27 cellular contexts compared by ENCODE assay signal in the genomic region with DNA sequence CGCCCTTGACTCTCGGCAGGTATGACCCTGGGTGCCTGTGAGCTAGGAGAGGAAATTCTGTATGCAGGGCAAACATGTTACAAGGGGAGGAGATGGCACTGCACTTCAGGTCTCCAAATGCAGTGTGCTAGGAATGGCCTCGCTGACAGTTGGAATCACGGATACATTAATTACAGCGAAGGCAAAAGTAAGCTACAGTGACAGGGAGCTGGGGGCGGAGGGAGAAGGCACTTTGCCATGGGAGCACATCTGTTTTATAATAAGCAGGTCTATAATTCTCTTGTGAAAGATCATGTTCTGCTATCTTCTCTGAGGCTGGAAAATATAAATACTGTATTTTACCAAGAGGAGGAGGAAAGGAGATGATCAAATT. TPM values are rescaled to one million over a fixed set of nuclear protein-coding genes. Genes with fewer than 3 reads are reported as not detected.
DNase-seq lines count a peak whose midpoint lies in the region; ATAC-seq, FAIRE-seq and TF ChIP-seq lines count a peak whose summit lies in the region.
"Had no signal": no experiment of that assay in that cellular context is flagged by ENCODE, and none has a peak within 500 bp of the region (broad histone marks: within the 10 kb centered on the region; RNA-seq: fewer than 3 reads in every experiment).

No MANE protein-coding gene starts in this region.

- DNase-seq in NCI-H2227 treated with DMSO at 0.1 percent for 48 hours (lab: John Stamatoyannopoulos, UW): peak; percentile 97
- DNase-seq in Right ventricle myocardium superior: no peak
- no peak for DNase-seq in HepG2 (ENCODE audit: low spot score)
- DNase-seq in progenitor cell of endocrine pancreas (ENCODE audit: low spot score, unreplicated experiment): no peak
- DNase-seq in NCI-H1930 (lab: John Stamatoyannopoulos, UW): no peak
- no peak for DNase-seq in iPS-NIHi7 (ENCODE audit: extremely low spot score)
- DNase-seq in naive thymus-derived CD8-positive, alpha-beta T cell: no peak
- DNase-seq: ACHN; activated CD4-positive, alpha-beta T cell treated with anti-CD3 and anti-CD28 coated beads, Interleukin-2, amount 10 ng/mL, durations not matched to agents 24 days and 14 days; activated gamma-delta T cell; activated T-cell treated with anti-CD3 and anti-CD28 coated beads, Interleukin-2, amount 50 U/mL, for 24 hours; dermis blood vessel endothelial cell; MM.1S; NCI-H1436 treated with DMSO at 0.1 percent for 48 hours; NCI-H524; occipital lobe; retina; stimulated activated CD4-positive, alpha-beta T cell treated with anti-CD3 and anti-CD28 coated beads, Interleukin-2, amount 100 ng/mL, for 48 hours; substantia nigra; SW 1271; T1000; upper lobe of right lung had no signal

- H2AFZ ChIP-seq in HepG2 (ENCODE audit: low read length): no peak overlapping the region

- peaks cover 48% of the 10 kb centered on the region for H3K4me1 Mint-ChIP-seq in progenitor cell of endocrine pancreas (ENCODE audit: low read depth)
- H3K4me1 Mint-ChIP-seq in naive thymus-derived CD8-positive, alpha-beta T cell: peaks cover 0 to 4% (median 0%) of the 10 kb centered on the region in 4 donors

- H3K27ac Mint-ChIP-seq in progenitor cell of endocrine pancreas: peak overlapping the region; percentile 7
- no peak overlapping the region for H3K27ac Mint-ChIP-seq in naive thymus-derived CD8-positive, alpha-beta T cell
- H3K27ac Mint-ChIP-seq: activated CD4-positive, alpha-beta T cell treated with anti-CD3 and anti-CD28 coated beads, Interleukin-2, amount 10 ng/mL, durations not matched to agents 24 days and 14 days; activated T-cell treated with anti-CD3 and anti-CD28 coated beads, Interleukin-2, amount 50 U/mL, for 24 hours had no signal

- H3K9me3 ChIP-seq in HepG2 (ENCODE audit: low read length): no peaks in the 10 kb centered on the region
- H3K9me3 ChIP-seq: upper lobe of right lung had no signal

- no peak for TF ChIP-seq POLR2A in HepG2 (IDR thresholded peaks at IDR 0.05; ENCODE audit: insufficient read depth in 1 of 2, low read depth in 2 of 2, low read length in 2 of 2)

- H3K79me2 ChIP-seq in HepG2 (ENCODE audit: insufficient read depth, low read length): no peaks in the 10 kb centered on the region

- no TSS peak for BruUV-seq in HepG2 (replicated peaks; lab: Mats Ljungman, UMichigan)

- TF ChIP-seq CTCF in HepG2 (CRISPR knock-in tag; IDR thresholded peaks at IDR 0.05) (no peak), progenitor cell of endocrine pancreas (IDR thresholded peaks at IDR 0.05; ENCODE audit: unreplicated experiment) (no peak)

- H3K27ac ChIP-seq in HepG2 (ENCODE audit: extremely low read length, insufficient read depth, low read length): peak overlapping the region; percentile 3
- H3K27ac ChIP-seq: KMS-11, upper lobe of right lung had no signal

- no peaks in the 10 kb centered on the region for H4K20me1 ChIP-seq in HepG2 (ENCODE audit: insufficient read depth, low read length)

- TF ChIP-seq EP300 in HepG2 (IDR thresholded peaks at IDR 0.05; ENCODE audit: low read depth in 2 of 2, low read length in 2 of 2): no peak
- no peak for TF ChIP-seq EP300 in HepG2 (CRISPR knock-in tag; IDR thresholded peaks at IDR 0.05; ENCODE audit: borderline replicate concordance)

- FAIRE-seq in HepG2 (lab: Jason Lieb, UNC): no peak
- FAIRE-seq: astrocyte had no signal

- no peak for TF ChIP-seq RAD21 in HepG2 (CRISPR knock-in tag; IDR thresholded peaks at IDR 0.05)

- in situ Hi-C loops in HepG2 (cut with HindIII; ENCODE audit: extremely low pct_ligation_motif_present, low pct_unique_long_range_greater_than_20kb): loop anchor here (5.0 kb wide), 1 partner anchor 59 kb away; a partner anchor contains a TSS

- H3K9ac ChIP-seq in HepG2 (ENCODE audit: insufficient read depth, low read depth, low read length): no peak overlapping the region
- H3K9ac ChIP-seq: KMS-11 had no signal

- no peak overlapping the region for H3K4me3 Mint-ChIP-seq in progenitor cell of endocrine pancreas (ENCODE audit: low read depth)
- no peak overlapping the region for H3K4me3 Mint-ChIP-seq in naive thymus-derived CD8-positive, alpha-beta T cell
- H3K4me3 Mint-ChIP-seq: activated CD4-positive, alpha-beta T cell treated with anti-CD3 and anti-CD28 coated beads, Interleukin-2, amount 10 ng/mL, durations not matched to agents 24 days and 14 days; activated T-cell treated with anti-CD3 and anti-CD28 coated beads, Interleukin-2, amount 50 U/mL, for 24 hours had no signal

- intact Hi-C loops in Right ventricle myocardium superior (cut with DNase I): no loop called here
- intact Hi-C loops in HepG2 (cut with micrococcal nuclease; ENCODE audit: unreplicated experiment): loop anchor here (5.0 to 10.0 kb wide), 2 partner anchors 201 to 206 kb away; a partner anchor contains a TSS

- H3K4me2 ChIP-seq in HepG2 (ENCODE audit: low read depth, low read length): no peak overlapping the region
- H3K4me2 ChIP-seq: KMS-11 had no signal

- no peaks in the 10 kb centered on the region for H3K27me3 Mint-ChIP-seq in progenitor cell of endocrine pancreas
- no peaks in the 10 kb centered on the region for H3K27me3 Mint-ChIP-seq in naive thymus-derived CD8-positive, alpha-beta T cell
- H3K27me3 Mint-ChIP-seq: activated CD4-positive, alpha-beta T cell treated with anti-CD3 and anti-CD28 coated beads, Interleukin-2, amount 10 ng/mL, durations not matched to agents 24 days and 14 days; activated T-cell treated with anti-CD3 and anti-CD28 coated beads, Interleukin-2, amount 50 U/mL, for 24 hours had no signal

- no peak overlapping the region for H3K4me3 ChIP-seq in HepG2 (replicated peaks in 1 of 3; ENCODE audit: insufficient read depth in 1 of 3, low read depth in 2 of 3, low read length in 3 of 3)
- H3K4me3 ChIP-seq: upper lobe of right lung had no signal

- POLR2A ChIA-PET in HepG2 (lab: Yijun Ruan, JAX): interaction anchor here (0.6 to 11.4 kb wide), 8 partner anchors 11 to 100 kb away, joined by 3 to 204 read pairs (median 3); a partner anchor contains a TSS
- POLR2A ChIA-PET in naive thymus-derived CD8-positive, alpha-beta T cell (lab: Charles Lee): no interaction called here

- no peaks in the 10 kb centered on the region for H3K27me3 ChIP-seq in HepG2 (ENCODE audit: control insufficient read depth in 1 of 2, insufficient read depth in 2 of 2, low read length in 2 of 2)
- H3K27me3 ChIP-seq: upper lobe of right lung had no signal

- peaks cover 7% of the 10 kb centered on the region for H3K36me3 Mint-ChIP-seq in progenitor cell of endocrine pancreas (ENCODE audit: insufficient read depth)
- H3K36me3 Mint-ChIP-seq in naive thymus-derived CD8-positive, alpha-beta T cell: peaks cover 0 to 64% (median 17%) of the 10 kb centered on the region in 3 donors

- H3K36me3 ChIP-seq in HepG2 (replicated peaks in 1 of 2; ENCODE audit: control insufficient read depth in 1 of 2, insufficient read depth in 2 of 2, low read length in 2 of 2): no peaks in the 10 kb centered on the region

- peak; percentile 31 for ATAC-seq in Right ventricle myocardium superior (ENCODE audit: poor library complexity)
- ATAC-seq in HepG2: no peak
- no peak for ATAC-seq in HG02642 (IDR thresholded peaks at IDR 0.05; ENCODE audit: poor library complexity, unreplicated experiment)
- ATAC-seq in naive thymus-derived CD8-positive, alpha-beta T cell: no peak
- ATAC-seq: HCT116, Panc1, upper lobe of right lung had no signal

- CTCF ChIA-PET in HepG2 (lab: Yijun Ruan, JAX; ENCODE audit: low intra/inter-chr PET ratio, low total read pairs): no interaction called here

- WGBS in HepG2 (ENCODE audit: low lambda C conversion rate): 95% methylated on average over 6 of the region's 6 CpGs

- H3K4me1 ChIP-seq in HepG2 (ENCODE audit: insufficient read depth, low read length): peaks cover 100% of the 10 kb centered on the region
- H3K4me1 ChIP-seq: upper lobe of right lung had no signal

- H3K9me3 Mint-ChIP-seq in progenitor cell of endocrine pancreas (ENCODE audit: low read depth): no peaks in the 10 kb centered on the region
- no peaks in the 10 kb centered on the region for H3K9me3 Mint-ChIP-seq in naive thymus-derived CD8-positive, alpha-beta T cell
- H3K9me3 Mint-ChIP-seq: activated CD4-positive, alpha-beta T cell treated with anti-CD3 and anti-CD28 coated beads, Interleukin-2, amount 10 ng/mL, durations not matched to agents 24 days and 14 days; activated T-cell treated with anti-CD3 and anti-CD28 coated beads, Interleukin-2, amount 50 U/mL, for 24 hours had no signal

TF ChIP-seq in HepG2, 621 proteins besides CTCF, POLR2A, EP300 and RAD21 (continues in another document):
- peak; percentile 34; the same call in 1 of the 2 replicates for TF ChIP-seq ZBTB38 (CRISPR knock-in tag; IDR thresholded peaks at IDR 0.05)
- TF ChIP-seq ZFX (CRISPR knock-in tag; IDR thresholded peaks at IDR 0.05; ENCODE audit: low read depth): 0 out of 2 replicates have a peak, but pooled peaks have one; percentile 24
- 0 out of 2 replicates have a peak, but pooled peaks have one; percentile 3 for TF ChIP-seq DNMT3B (CRISPR knock-in tag; conservative IDR thresholded peaks at IDR 0.05)

RNA-seq across cellular contexts. Expression of a gene that starts 56.2 kb away (rescaled TPM):
- total RNA-seq in Right ventricle myocardium superior: 4.1 TPM
- 28.9 and 34.3 TPM in 2 replicates for total RNA-seq in HepG2 (2016; rRNA removed; fragmentation: Illumina TruSeq; extraction: Trizol)
- total RNA-seq in HepG2 (2016; cell fraction: cytosol; rRNA removed; fragmentation: Illumina TruSeq; extraction: Trizol; ENCODE audit: low read depth): 3.1 and 4.0 TPM in 2 replicates
- total RNA-seq in HepG2 (2016; cell fraction: insoluble cytoplasmic fraction; rRNA removed; fragmentation: Illumina TruSeq; extraction: Trizol): 27.1 and 33.9 TPM in 2 replicates
- 17.9 and 18.6 TPM in 2 replicates for total RNA-seq in HepG2 (2016; cell fraction: membrane; rRNA removed; fragmentation: Illumina TruSeq; extraction: Trizol)
- 49.9 and 55.0 TPM in 2 replicates for total RNA-seq in HepG2 (2016; cell fraction: nucleus; rRNA removed; fragmentation: Illumina TruSeq; extraction: Trizol)
- polyA plus RNA-seq in HepG2 (2011; rRNA removed): 25.3 and 29.1 TPM in 2 replicates
- 17.7 and 21.9 TPM in 2 replicates for polyA plus RNA-seq in HepG2 (2011; cell fraction: cytosol; rRNA removed)
- 46.8 and 48.3 TPM in 2 replicates for polyA plus RNA-seq in HepG2 (2011; cell fraction: nucleus; rRNA removed)
- polyA plus RNA-seq in HepG2 (2012): 41.5 and 51.6 TPM in 2 replicates
- 1.9 and 2.0 TPM in 2 replicates for polyA plus RNA-seq in HepG2 (2016; cell fraction: cytosol; fragmentation: Illumina TruSeq; extraction: Trizol; ENCODE audit: low read depth)
- polyA plus RNA-seq in HepG2 (2016; cell fraction: insoluble cytoplasmic fraction; fragmentation: Illumina TruSeq; extraction: Trizol; ENCODE audit: low read depth): 21.1 and 22.9 TPM in 2 replicates
- polyA plus RNA-seq in HepG2 (2016; cell fraction: membrane; fragmentation: Illumina TruSeq; extraction: Trizol; ENCODE audit: low read depth): 6.8 and 7.4 TPM in 2 replicates
- 38.4 and 40.1 TPM in 2 replicates for polyA plus RNA-seq in HepG2 (2016; cell fraction: nucleus; fragmentation: Illumina TruSeq; extraction: Trizol; ENCODE audit: insufficient read depth, low read depth)
- polyA minus RNA-seq in HepG2 (2011; rRNA and poly(A)+ RNA removed; ENCODE audit: low replicate concordance): 4.3 and 130 TPM in 2 replicates
- 61.0 and 69.9 TPM in 2 replicates for polyA minus RNA-seq in HepG2 (2011; cell fraction: cytosol; rRNA and poly(A)+ RNA removed)
- polyA minus RNA-seq in HepG2 (2011; cell fraction: nucleus; rRNA and poly(A)+ RNA removed): 116 and 135 TPM in 2 replicates
- 238 and 247 TPM in 2 replicates for total RNA-seq in progenitor cell of endocrine pancreas
- under 1 TPM; 0.27 to 0.39 TPM for total RNA-seq in naive thymus-derived CD8-positive, alpha-beta T cell
- polyA plus RNA-seq in naive thymus-derived CD8-positive, alpha-beta T cell: under 1 TPM in 2 of 3 donors, not detected in 1; 0.02 to 0.13 TPM
